11 cellular contexts compared by ENCODE assay signal in the genomic region with DNA sequence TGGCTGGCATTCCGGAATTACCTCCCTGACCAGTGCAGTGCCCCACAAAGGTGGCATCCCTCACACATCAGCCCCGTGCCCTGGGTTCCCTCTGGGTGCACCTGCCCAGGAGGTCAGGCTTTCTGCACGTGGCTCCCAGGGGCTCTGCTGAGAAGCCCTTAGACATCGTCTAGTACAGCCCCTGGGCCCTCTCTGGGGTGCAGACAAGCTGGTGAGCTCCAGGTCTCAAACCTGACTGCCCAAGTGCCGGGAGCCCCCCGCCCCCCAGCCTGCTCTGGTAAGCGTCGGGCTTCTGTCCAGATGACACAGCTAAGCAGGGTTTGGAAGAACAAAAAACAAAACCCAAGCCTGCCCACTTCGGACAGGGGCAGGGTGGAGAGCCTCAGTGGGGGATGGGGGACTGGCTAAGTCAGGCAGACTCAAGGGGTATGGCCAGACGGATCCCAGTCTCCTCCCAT. TPM values are rescaled to one million over a fixed set of nuclear protein-coding genes. Genes with fewer than 3 reads are reported as not detected.
A peak's percentile ranks its signal among the peaks of the same experiment; 100 is the strongest.
DNase-seq lines count a peak whose midpoint lies in the region; TF ChIP-seq lines count a peak whose summit lies in the region.
"Had no signal": no experiment of that assay in that cellular context is flagged by ENCODE, and none has a peak within 500 bp of the region (broad histone marks: within the 10 kb centered on the region; RNA-seq: fewer than 3 reads in every experiment).

No MANE protein-coding gene starts in this region.

- intact Hi-C loops in sigmoid colon (cut with DNase I): no loop called here

- H3K9me3 ChIP-seq in sigmoid colon: no peaks in the 10 kb centered on the region
- no peaks in the 10 kb centered on the region for H3K9me3 ChIP-seq in effector memory CD4-positive, alpha-beta T cell (ENCODE audit: control insufficient read depth, low read length)

- H3K36me3 ChIP-seq in sigmoid colon: no peaks in the 10 kb centered on the region
- no peaks in the 10 kb centered on the region for H3K36me3 ChIP-seq in effector memory CD4-positive, alpha-beta T cell (ENCODE audit: control insufficient read depth, insufficient read depth, low read length)
- H3K36me3 ChIP-seq: cardiac muscle cell had no signal

- no peak for TF ChIP-seq EP300 in sigmoid colon (IDR thresholded peaks at IDR 0.05)

- TF ChIP-seq CTCF in AG10803 (conservative IDR thresholded peaks at IDR 0.05; ENCODE audit: low read length): no peak
- no peak for TF ChIP-seq CTCF in fibroblast of the aortic adventitia (IDR thresholded peaks at IDR 0.05; ENCODE audit: insufficient read depth, low read length)
- TF ChIP-seq CTCF in sigmoid colon (IDR thresholded peaks at IDR 0.05): no peak

- WGBS in sigmoid colon, 2 donors: 76 to 81% methylated on average over 10 of the region's 10 CpGs

- peak overlapping the region; percentile 13 for H3K4me3 ChIP-seq in AG10803 (ENCODE audit: low read length)
- H3K4me3 ChIP-seq in fibroblast of the aortic adventitia (ENCODE audit: low read depth, low read length): no peak overlapping the region
- no peak overlapping the region for H3K4me3 ChIP-seq in sigmoid colon
- H3K4me3 ChIP-seq in effector memory CD4-positive, alpha-beta T cell (ENCODE audit: insufficient read depth, low read depth, low read length, poor library complexity, severe bottlenecking): no peak overlapping the region
- H3K4me3 ChIP-seq: cardiac muscle cell had no signal

- no peak for TF ChIP-seq POLR2A in sigmoid colon (IDR thresholded peaks at IDR 0.05)

- H3K27ac ChIP-seq in sigmoid colon: peak overlapping the region; percentile 82 to 90 (median 86)
- no peak overlapping the region for H3K27ac ChIP-seq in effector memory CD4-positive, alpha-beta T cell (ENCODE audit: insufficient read depth, low read length, poor library complexity, severe bottlenecking)
- H3K27ac ChIP-seq: cardiac muscle cell had no signal

- H3K27me3 ChIP-seq in sigmoid colon: no peaks in the 10 kb centered on the region
- no peaks in the 10 kb centered on the region for H3K27me3 ChIP-seq in effector memory CD4-positive, alpha-beta T cell (replicated peaks; ENCODE audit: control insufficient read depth, insufficient read depth, low read length, poor library complexity, severe bottlenecking)
- H3K27me3 ChIP-seq: cardiac muscle cell had no signal

- H3K4me1 ChIP-seq in sigmoid colon: peaks cover 0 to 79% (median 66%) of the 10 kb centered on the region in 4 donors
- no peaks in the 10 kb centered on the region for H3K4me1 ChIP-seq in effector memory CD4-positive, alpha-beta T cell (ENCODE audit: control insufficient read depth, insufficient read depth, low read length, poor library complexity, severe bottlenecking)

- DNase-seq in AG10803 (ENCODE audit: low read depth) (peak; percentile 75), RPMI7951 (ENCODE audit: low read depth) (peak; percentile 74), fibroblast of the aortic adventitia (ENCODE audit: low read depth) (peak; percentile 78), sigmoid colon (peak; percentile 71), NCI-H748 (lab: John Stamatoyannopoulos, UW; ENCODE audit: unreplicated experiment) (no peak), NK-92 (lab: John Stamatoyannopoulos, UW; ENCODE audit: unreplicated experiment) (no peak)
- DNase-seq in effector memory CD4-positive, alpha-beta T cell: no peak
- no peak for DNase-seq in activated CD4-positive, alpha-beta T cell treated with anti-CD3 and anti-CD28 coated beads for 48 hours
- DNase-seq: activated naive CD4-positive, alpha-beta T cell treated with Interleukin-2 at 50 U/mL for 16 hours had no signal

RNA-seq across cellular contexts. Expression of a gene that starts 20.2 kb away (rescaled TPM):
- total RNA-seq in RPMI7951 (2014; rRNA removed; shearing (Covaris generic)): 94.9 and 102 TPM in 2 replicates
- total RNA-seq in fibroblast of the aortic adventitia (ENCODE audit: low replicate concordance) (15.8 and 64.1 TPM in 2 replicates), sigmoid colon (10 to 100 TPM; 53.9 to 92.2 (median 79.3) TPM)
- 10 to 100 TPM in 1 of 3 donors, 1 to 10 TPM in 1, under 1 TPM in 1; 0.92 to 22.8 (median 3.8) TPM for polyA plus RNA-seq in sigmoid colon
- total RNA-seq: cardiac muscle cell, OCI-LY7 had no signal
- polyA plus RNA-seq: cardiac muscle cell had no signal

Comparison
In these comparisons a context has a peak if more than half of its experiments do, and no peak if none do; other contexts are left out.
1. DNase-seq: peak in AG10803 (single experiment), RPMI7951 (single experiment), fibroblast of the aortic adventitia (single experiment) and sigmoid colon (single experiment); none in effector memory CD4-positive, alpha-beta T cell (0 of 3), activated CD4-positive, alpha-beta T cell treated with anti-CD3 and anti-CD28 coated beads for 48 hours (single experiment), NCI-H748 (single experiment) and NK-92 (single experiment).